1 cellular context compared by ENCODE assay signal in genomic region chr9:135926402-135927194, GRCh38.
TF ChIP-seq lines count a peak whose summit lies in the region.

No MANE protein-coding gene starts in this region.

TF ChIP-seq in HepG2, 621 proteins besides CTCF, POLR2A, EP300 and RAD21 (continued from another document):
- TF ChIP-seq ARID4A (CRISPR knock-in tag; IDR thresholded peaks at IDR 0.05; ENCODE audit: borderline replicate concordance), result no peak
- no peak for TF ChIP-seq ZNF441 (CRISPR knock-in tag; IDR thresholded peaks at IDR 0.05; ENCODE audit: borderline replicate concordance)
- no peak for TF ChIP-seq PTBP1 (IDR thresholded peaks at IDR 0.05; ENCODE audit: low read depth, low read length, poor library complexity, severe bottlenecking)
- TF ChIP-seq NFE2 (CRISPR knock-in tag; IDR thresholded peaks at IDR 0.05), result no peak
TF ChIP-seq in HepG2: peak in this region for 0.
